8 cellular contexts compared by ENCODE assay signal in the genomic region with DNA sequence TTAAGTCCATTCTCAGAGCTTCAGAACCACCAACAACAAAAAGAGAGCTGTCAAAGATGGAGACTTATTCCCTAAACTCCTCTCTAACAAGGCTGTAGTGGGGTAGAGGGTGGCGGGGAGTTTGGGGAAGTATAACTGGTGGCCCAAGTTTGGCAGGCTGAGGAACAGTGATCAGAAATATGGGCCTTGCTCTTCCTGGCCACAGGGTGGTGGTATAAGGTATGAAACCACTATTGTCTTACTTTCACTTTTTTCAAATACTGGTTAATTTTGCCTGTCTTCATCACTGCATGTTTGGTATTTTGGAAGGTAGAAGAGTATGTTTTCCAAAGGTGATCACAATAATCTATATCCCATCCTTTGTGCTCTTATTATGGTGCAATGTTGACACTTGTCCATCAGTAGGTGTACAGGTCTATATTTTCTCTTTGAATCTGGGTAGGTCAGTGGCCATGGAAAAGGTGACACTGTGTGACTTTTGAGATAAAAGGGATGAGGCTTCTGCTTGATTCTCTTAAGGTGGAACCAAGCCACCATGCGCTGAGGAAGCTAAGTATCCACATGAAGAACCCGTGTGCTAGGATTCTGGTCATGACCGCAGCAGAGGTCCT. TPM values are rescaled to one million over a fixed set of nuclear protein-coding genes. Genes with fewer than 3 reads are reported as not detected.
DNase-seq lines count a peak whose midpoint lies in the region; ATAC-seq and TF ChIP-seq lines count a peak whose summit lies in the region.

No MANE protein-coding gene starts in this region.

- H3K27ac ChIP-seq in heart left ventricle (no peak overlapping the region), osteoblast (ENCODE audit: low read depth, low read length) (no peak overlapping the region), tibial artery (no peak overlapping the region)

- H3K9me3 ChIP-seq in heart left ventricle: no peaks in the 10 kb centered on the region
- no peaks in the 10 kb centered on the region for H3K9me3 ChIP-seq in osteoblast (ENCODE audit: low read depth, low read length)
- no peaks in the 10 kb centered on the region for H3K9me3 ChIP-seq in tibial artery

- H3K36me3 Mint-ChIP-seq in brain: no peaks in the 10 kb centered on the region

- H3K36me3 ChIP-seq in heart left ventricle (no peaks in the 10 kb centered on the region), osteoblast (ENCODE audit: insufficient read depth, low read length) (no peaks in the 10 kb centered on the region), tibial artery (no peaks in the 10 kb centered on the region)

- H3K27ac Mint-ChIP-seq in brain: no peak overlapping the region

- no peak for TF ChIP-seq POLR2A in heart left ventricle (IDR thresholded peaks at IDR 0.05)

- TF ChIP-seq CTCF in heart left ventricle (IDR thresholded peaks at IDR 0.05) (peak in 8 of 12 donors; percentile 11 to 42 (median 20)), brain (conservative IDR thresholded peaks at IDR 0.05) (peak; percentile 38 to 54), osteoblast (IDR thresholded peaks at IDR 0.05; ENCODE audit: extremely low read depth, low read depth, low read length) (peak; percentile 45), tibial artery (IDR thresholded peaks at IDR 0.05) (no peak)

- DNase-seq in heart left ventricle (no peak), Right ventricle myocardium inferior (ENCODE audit: missing footprints) (no peak), H4 (ENCODE audit: low spot score) (peak; percentile 12), Kasumi-1 (lab: John Stamatoyannopoulos, UW) (peak; percentile 85 to 89), osteoblast (ENCODE audit: insufficient read length, low spot score, missing footprints) (no peak), tibial artery (no peak)
- DNase-seq in stimulated activated CD4-positive, alpha-beta T cell treated with anti-CD3 and anti-CD28 coated beads, Interleukin-4, amount 100 ng/mL, for 4 hours: no peak

- no peak for ATAC-seq in heart left ventricle
- ATAC-seq in Right ventricle myocardium inferior: no peak

- H3K4me3 Mint-ChIP-seq in brain: no peak overlapping the region

- peak overlapping the region; percentile 33 for H2AFZ ChIP-seq in osteoblast (ENCODE audit: low read length)

- H3K4me1 ChIP-seq in heart left ventricle: no peaks in the 10 kb centered on the region
- H3K4me1 ChIP-seq in osteoblast (ENCODE audit: insufficient read depth, low read length): no peaks in the 10 kb centered on the region
- H3K4me1 ChIP-seq in tibial artery: no peaks in the 10 kb centered on the region

- H3K4me3 ChIP-seq in heart left ventricle (no peak overlapping the region), osteoblast (ENCODE audit: insufficient read depth, low read length) (no peak overlapping the region), tibial artery (no peak overlapping the region)

- peak overlapping the region; percentile 23 for H3K4me2 ChIP-seq in osteoblast (ENCODE audit: insufficient read depth, low read length)

- no peaks in the 10 kb centered on the region for H3K27me3 Mint-ChIP-seq in brain

- H4K20me1 ChIP-seq in osteoblast (ENCODE audit: insufficient read depth, low read length): no peaks in the 10 kb centered on the region

- intact Hi-C loops in heart left ventricle (cut with DNase I): no loop called here
- intact Hi-C loops in Right ventricle myocardium inferior (cut with DNase I): no loop called here
- intact Hi-C loops in tibial artery (cut with DNase I; ENCODE audit: low total_unique reads): no loop called here

- 89 to 94% (median 92%) methylated on average over 4 of the region's 4 CpGs for WGBS in heart left ventricle, 4 donors

- no peaks in the 10 kb centered on the region for H3K9me3 Mint-ChIP-seq in brain

- no peaks in the 10 kb centered on the region for H3K79me2 ChIP-seq in osteoblast (ENCODE audit: insufficient read depth, low read length)

- no peaks in the 10 kb centered on the region for H3K4me1 Mint-ChIP-seq in brain

- H3K27me3 ChIP-seq in heart left ventricle: no peaks in the 10 kb centered on the region
- H3K27me3 ChIP-seq in osteoblast (ENCODE audit: insufficient read depth, low read length): no peaks in the 10 kb centered on the region
- no peaks in the 10 kb centered on the region for H3K27me3 ChIP-seq in tibial artery

RNA-seq across cellular contexts. Expression of a gene that starts 23.2 kb away (rescaled TPM):
- 1 to 10 TPM in 3 of 9 donors, under 1 TPM in 6; 0.14 to 2.9 (median 0.91) TPM for total RNA-seq in heart left ventricle
- polyA plus RNA-seq in heart left ventricle: under 1 TPM in 1 of 2 donors, not detected in 1; 0.34 TPM
- 1.8 TPM for total RNA-seq in Right ventricle myocardium inferior
- 1.0 and 1.5 TPM in 2 replicates for total RNA-seq in H4 (2014; rRNA removed; shearing (Covaris generic))
- polyA plus RNA-seq in brain (ENCODE audit: insufficient read depth, low read depth, low replicate concordance): 3.1 TPM
- total RNA-seq in osteoblast: 0.29 and 0.36 TPM in 2 replicates

RNA-seq across cellular contexts. Expression of a gene that starts 27.7 kb away (rescaled TPM):
- total RNA-seq in heart left ventricle: 1 to 10 TPM in 5 of 9 donors, under 1 TPM in 4; 0.67 to 2.4 (median 1.1) TPM
- polyA plus RNA-seq in heart left ventricle: 1 to 10 TPM in 1 of 2 donors, under 1 TPM in 1; 0.22 to 1.9 TPM
- 0.81 TPM for total RNA-seq in Right ventricle myocardium inferior
- 1.5 TPM in 2 replicates for total RNA-seq in H4 (2014; rRNA removed; shearing (Covaris generic))
- not detected for polyA plus RNA-seq in brain (ENCODE audit: insufficient read depth, low read depth, low replicate concordance)
- total RNA-seq in osteoblast: 3.2 and 4.0 TPM in 2 replicates

Comparison
In these comparisons a context has a peak if more than half of its experiments do, and no peak if none do; other contexts are left out.
1. DNase-seq: peak in H4 (single experiment) and Kasumi-1 (2 of 2); none in heart left ventricle (0 of 5), Right ventricle myocardium inferior (single experiment), osteoblast (single experiment), tibial artery (0 of 2) and stimulated activated CD4-positive, alpha-beta T cell treated with anti-CD3 and anti-CD28 coated beads, Interleukin-4, amount 100 ng/mL, for 4 hours (0 of 2).
2. CTCF ChIP-seq: peak in heart left ventricle (8 of 12), brain (2 of 2) and osteoblast (single experiment); none in tibial artery (0 of 2).